Comparison of ENCODE assay signal across 8 cellular contexts in the genomic region with DNA sequence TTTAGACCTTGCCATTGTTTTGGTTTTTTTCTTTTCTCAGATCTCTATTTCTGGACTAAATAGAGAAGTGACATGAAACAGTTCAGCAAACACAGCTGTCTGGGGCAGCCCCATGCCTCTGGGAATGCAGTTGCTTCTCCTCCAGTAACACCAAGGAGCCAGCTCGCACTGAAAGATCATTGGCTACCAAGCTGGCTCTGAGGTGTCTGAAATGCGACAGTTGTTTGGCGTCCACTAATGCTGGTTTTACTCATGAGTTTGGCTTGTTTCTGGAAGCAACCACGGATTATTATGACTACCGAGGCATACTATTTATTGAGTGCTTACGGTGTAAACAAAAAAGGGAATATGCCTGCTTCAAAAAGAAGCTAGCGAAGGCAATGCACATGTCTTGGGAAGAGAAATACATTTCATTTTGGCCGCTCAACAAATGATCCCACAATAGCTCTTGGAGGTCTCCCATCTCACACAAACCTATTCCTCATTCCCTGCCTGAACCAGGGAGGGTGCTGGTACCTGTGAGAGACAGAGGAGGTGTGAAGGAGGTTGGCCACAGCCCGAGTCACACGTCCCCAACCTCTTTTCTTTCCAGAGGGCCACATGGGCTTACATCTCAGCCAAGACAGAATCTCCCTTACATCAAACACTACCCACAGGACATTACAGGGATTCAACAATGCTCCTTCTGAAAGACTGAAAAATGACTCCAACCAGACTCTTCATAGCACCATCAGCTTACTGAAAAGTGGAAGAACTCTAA. TPM values are rescaled to one million over a fixed set of nuclear protein-coding genes. Genes with fewer than 3 reads are reported as not detected.
DNase-seq lines count a peak whose midpoint lies in the region; ATAC-seq and TF ChIP-seq lines count a peak whose summit lies in the region.

No MANE protein-coding gene starts in this region.

- intact Hi-C loops in spleen (cut with DNase I; ENCODE audit: low total_unique reads) = no loop called here

- no peak overlapping the region for H3K27ac Mint-ChIP-seq in activated naive CD4-positive, alpha-beta T cell treated with anti-CD3 and anti-CD28 coated beads, Interleukin-2, amount 10 ng/mL, durations not matched to agents 7 days and 5 days

- peak; percentile 37 for DNase-seq in astrocyte of the spinal cord (ENCODE audit: low read depth, low spot score)
- DNase-seq in spleen = peak; percentile 89
- no peak for DNase-seq in NCI-H2107 treated with DMSO at 0.1 percent for 48 hours (lab: John Stamatoyannopoulos, UW; ENCODE audit: unreplicated experiment)
- DNase-seq in NCI-H748 (lab: John Stamatoyannopoulos, UW; ENCODE audit: unreplicated experiment) = no peak
- DNase-seq in activated naive CD4-positive, alpha-beta T cell treated with anti-CD3 and anti-CD28 coated beads, Interleukin-2, amount 10 ng/mL, durations not matched to agents 7 days and 5 days = no peak
- no peak for DNase-seq in HuH-7 (ENCODE audit: low spot score)

- H3K27me3 ChIP-seq in spleen (replicated peaks in 1 of 7) = no peaks in the 10 kb centered on the region

- peaks cover 5 to 72% (median 22%) of the 10 kb centered on the region in 6 donors for H3K4me1 ChIP-seq in spleen

- H3K36me3 ChIP-seq in spleen = peaks cover 0 to 15% (median 2%) of the 10 kb centered on the region in 6 donors

- H3K27me3 Mint-ChIP-seq in activated naive CD4-positive, alpha-beta T cell treated with anti-CD3 and anti-CD28 coated beads, Interleukin-2, amount 10 ng/mL, durations not matched to agents 7 days and 5 days = no peaks in the 10 kb centered on the region

- no peaks in the 10 kb centered on the region for H3K9me3 Mint-ChIP-seq in activated naive CD4-positive, alpha-beta T cell treated with anti-CD3 and anti-CD28 coated beads, Interleukin-2, amount 10 ng/mL, durations not matched to agents 7 days and 5 days

- peaks cover 17% of the 10 kb centered on the region for H3K36me3 Mint-ChIP-seq in activated naive CD4-positive, alpha-beta T cell treated with anti-CD3 and anti-CD28 coated beads, Interleukin-2, amount 10 ng/mL, durations not matched to agents 7 days and 5 days

- no peak overlapping the region for H3K4me3 Mint-ChIP-seq in activated naive CD4-positive, alpha-beta T cell treated with anti-CD3 and anti-CD28 coated beads, Interleukin-2, amount 10 ng/mL, durations not matched to agents 7 days and 5 days

- in situ Hi-C loops in astrocyte of the spinal cord (cut with HindIII; ENCODE audit: low sequenced_read_pairs) = no loop called here

- 68 to 84% (median 80%) methylated on average over 10 of the region's 10 CpGs for WGBS in spleen, 5 donors

- CTCF ChIA-PET in activated naive CD4-positive, alpha-beta T cell treated with anti-CD3 and anti-CD28 coated beads, Interleukin-2, amount 10 ng/mL, durations not matched to agents 7 days and 5 days (lab: Charles Lee) = no interaction called here

- no peaks in the 10 kb centered on the region for H3K4me1 Mint-ChIP-seq in activated naive CD4-positive, alpha-beta T cell treated with anti-CD3 and anti-CD28 coated beads, Interleukin-2, amount 10 ng/mL, durations not matched to agents 7 days and 5 days

- H3K27ac ChIP-seq in spleen = peak overlapping the region in 7 of 8 donors; percentile 29 to 83 (median 72)

- H3K4me3 ChIP-seq in astrocyte of the spinal cord (ENCODE audit: low read depth, low read length) = no peak overlapping the region
- no peak overlapping the region for H3K4me3 ChIP-seq in spleen

- ATAC-seq in GM19043 (IDR thresholded peaks at IDR 0.05; ENCODE audit: low read depth, unreplicated experiment) (peak; percentile 95), HG02970 (IDR thresholded peaks at IDR 0.05; ENCODE audit: low FRiP score, unreplicated experiment) (peak; percentile 95)

- no peaks in the 10 kb centered on the region for H3K9me3 ChIP-seq in spleen

- no peak for TF ChIP-seq CTCF in astrocyte of the spinal cord (IDR thresholded peaks at IDR 0.05; ENCODE audit: low read depth, low read length)
- TF ChIP-seq CTCF in spleen (IDR thresholded peaks at IDR 0.05 in 8 of 11, conservative IDR thresholded peaks at IDR 0.05 in 3 of 11) = no peak

- no peak for TF ChIP-seq POLR2A in spleen (IDR thresholded peaks at IDR 0.05)

RNA-seq across cellular contexts. Expression of a gene that starts 37.5 kb away (rescaled TPM):
- 1 to 10 TPM; 1.2 to 6.2 (median 2.5) TPM for total RNA-seq in spleen
- polyA plus RNA-seq in spleen = 1 to 10 TPM in 2 of 3 donors, under 1 TPM in 1; 0.96 to 3.2 (median 1.5) TPM

RNA-seq across cellular contexts. Expression of a gene that starts 56.4 kb away (rescaled TPM):
- total RNA-seq in spleen = 10 to 100 TPM; 38.6 to 89.9 (median 50.5) TPM
- 10 to 100 TPM in 2 of 3 donors, 1 to 10 TPM in 1; 9.5 to 14.7 (median 13.6) TPM for polyA plus RNA-seq in spleen

Comparison
In these comparisons a context has a peak if more than half of its experiments do, and no peak if none do; other contexts are left out.
1. DNase-seq: peak in astrocyte of the spinal cord (single experiment) and spleen (single experiment); none in NCI-H2107 treated with DMSO at 0.1 percent for 48 hours (single experiment), NCI-H748 (single experiment), activated naive CD4-positive, alpha-beta T cell treated with anti-CD3 and anti-CD28 coated beads, Interleukin-2, amount 10 ng/mL, durations not matched to agents 7 days and 5 days (single experiment) and HuH-7 (single experiment).